Comparison of ENCODE assay signal across 27 cellular contexts in genomic region chr2:61590214-61590613, GRCh38.
"Had no signal": no experiment of that assay in that cellular context is flagged by ENCODE, and none has a peak within 500 bp of the region (broad histone marks: within the 10 kb centered on the region; RNA-seq: fewer than 3 reads in every experiment).

No MANE protein-coding gene starts in this region.

- H3K27ac Mint-ChIP-seq: stimulated activated effector memory CD8-positive, alpha-beta T cell treated with anti-CD3 and anti-CD28 coated beads, Interleukin-12 subunit alpha, Interleukin-12 subunit beta, amount 100 ng/mL, for 72 hours; stimulated activated memory B cell treated with anti-CD40 and anti-IgM and Interleukin-4, amounts not matched to agents 10 μg/mL and 1 μg/mL and 100 μg/mL, for 72 hours; stimulated activated naive B cell treated with anti-CD40 and anti-IgM and Interleukin-4, amounts not matched to agents 10 μg/mL and 1 μg/mL and 100 μg/mL, for 72 hours; stimulated activated naive CD8-positive, alpha-beta T cell treated with anti-CD3 and anti-CD28 coated beads, Interleukin-15, Interleukin-2, amounts not matched to agents 100 ng/mL and 50 ng/mL, for 24 hours; type B pancreatic cell had no signal

- H3K4me1 ChIP-seq: stomach, suprapubic skin, testis, thyroid gland, tibial artery, tibial nerve, transverse colon, upper lobe of left lung, upper lobe of right lung, uterus, vagina had no signal

- FAIRE-seq: urothelium cell line had no signal

- H3K4me3 ChIP-seq: stomach, suprapubic skin, thoracic aorta, thyroid gland, tibial artery, tibial nerve, transverse colon, upper lobe of left lung, upper lobe of right lung, uterus, vagina had no signal

- H3K36me3 ChIP-seq: stomach, suprapubic skin, thoracic aorta, thyroid gland, tibial artery, tibial nerve, transverse colon, upper lobe of left lung, upper lobe of right lung, uterus, vagina had no signal

- H3K9me3 ChIP-seq: stomach, suprapubic skin, testis, thoracic aorta, thyroid gland, tibial artery, transverse colon, upper lobe of left lung, upper lobe of right lung, uterus, vagina had no signal

- H3K27me3 ChIP-seq: stomach, suprapubic skin, testis, thyroid gland, tibial artery, tibial nerve, transverse colon, upper lobe of left lung, upper lobe of right lung, uterus, vagina had no signal

- H3K27ac ChIP-seq: stomach, suprapubic skin, testis, thoracic aorta, thyroid gland, tibial artery, tibial nerve, transverse colon, upper lobe of left lung, upper lobe of right lung, uterus, vagina had no signal

- H3K9me3 Mint-ChIP-seq: stimulated activated effector memory CD8-positive, alpha-beta T cell treated with anti-CD3 and anti-CD28 coated beads, Interleukin-12 subunit alpha, Interleukin-12 subunit beta, amount 100 ng/mL, for 72 hours; stimulated activated naive CD8-positive, alpha-beta T cell treated with anti-CD3 and anti-CD28 coated beads, Interleukin-15, Interleukin-2, amounts not matched to agents 100 ng/mL and 50 ng/mL, for 24 hours had no signal

- H3K4me1 Mint-ChIP-seq: stimulated activated effector memory CD8-positive, alpha-beta T cell treated with anti-CD3 and anti-CD28 coated beads, Interleukin-12 subunit alpha, Interleukin-12 subunit beta, amount 100 ng/mL, for 72 hours had no signal

- DNase-seq: stimulated activated CD4-positive, alpha-beta T cell treated with anti-CD3 and anti-CD28 coated beads, Interleukin-2, amount 100 ng/mL, for 24 hours; stimulated activated CD4-positive, alpha-beta T cell treated with anti-CD3 and anti-CD28 coated beads, Interleukin-2, amount 100 ng/mL, for 48 hours; stimulated activated CD4-positive, alpha-beta T cell treated with anti-CD3 and anti-CD28 coated beads, Interleukin-4, amount 100 ng/mL, for 1 hour; stimulated activated CD4-positive, alpha-beta T cell treated with anti-CD3 and anti-CD28 coated beads, Interleukin-4, amount 100 ng/mL, for 24 hours; stimulated activated CD4-positive, alpha-beta T cell treated with anti-CD3 and anti-CD28 coated beads, Interleukin-4, amount 100 ng/mL, for 4 hours; stimulated activated CD8-positive, alpha-beta memory T cell treated with anti-CD3 and anti-CD28 coated beads, Interleukin-4, amount 100 ng/mL, for 48 hours; stimulated activated naive B cell treated with anti-CD40 and anti-IgM and Interleukin-4, amounts not matched to agents 10 μg/mL and 1 μg/mL and 100 μg/mL, for 72 hours; stimulated activated naive CD4-positive, alpha-beta T cell; stimulated activated naive CD4-positive, alpha-beta T cell treated with Interleukin-2 at 50 U/mL for 16 hours; stomach; substantia nigra; testis; thyroid gland; tibial artery; transverse colon; upper lobe of right lung; uterus had no signal

- ATAC-seq: stimulated activated effector memory CD8-positive, alpha-beta T cell treated with anti-CD3 and anti-CD28 coated beads, Interleukin-12 subunit alpha, Interleukin-12 subunit beta, amount 100 ng/mL, for 72 hours; stimulated activated memory B cell treated with anti-CD40 and anti-IgM and Interleukin-4, amounts not matched to agents 10 μg/mL and 1 μg/mL and 100 μg/mL, for 72 hours; stimulated activated naive B cell treated with anti-CD40 and anti-IgM and Interleukin-4, amounts not matched to agents 10 μg/mL and 1 μg/mL and 100 μg/mL, for 72 hours; upper lobe of right lung had no signal

- H3K27me3 Mint-ChIP-seq: stimulated activated naive CD8-positive, alpha-beta T cell treated with anti-CD3 and anti-CD28 coated beads, Interleukin-15, Interleukin-2, amounts not matched to agents 100 ng/mL and 50 ng/mL, for 24 hours had no signal

- H3K4me3 Mint-ChIP-seq: stimulated activated effector memory CD8-positive, alpha-beta T cell treated with anti-CD3 and anti-CD28 coated beads, Interleukin-12 subunit alpha, Interleukin-12 subunit beta, amount 100 ng/mL, for 72 hours; stimulated activated memory B cell treated with anti-CD40 and anti-IgM and Interleukin-4, amounts not matched to agents 10 μg/mL and 1 μg/mL and 100 μg/mL, for 72 hours; stimulated activated naive B cell treated with anti-CD40 and anti-IgM and Interleukin-4, amounts not matched to agents 10 μg/mL and 1 μg/mL and 100 μg/mL, for 72 hours; stimulated activated naive CD8-positive, alpha-beta T cell treated with anti-CD3 and anti-CD28 coated beads, Interleukin-15, Interleukin-2, amounts not matched to agents 100 ng/mL and 50 ng/mL, for 24 hours; type B pancreatic cell had no signal
